In the genomic region with DNA sequence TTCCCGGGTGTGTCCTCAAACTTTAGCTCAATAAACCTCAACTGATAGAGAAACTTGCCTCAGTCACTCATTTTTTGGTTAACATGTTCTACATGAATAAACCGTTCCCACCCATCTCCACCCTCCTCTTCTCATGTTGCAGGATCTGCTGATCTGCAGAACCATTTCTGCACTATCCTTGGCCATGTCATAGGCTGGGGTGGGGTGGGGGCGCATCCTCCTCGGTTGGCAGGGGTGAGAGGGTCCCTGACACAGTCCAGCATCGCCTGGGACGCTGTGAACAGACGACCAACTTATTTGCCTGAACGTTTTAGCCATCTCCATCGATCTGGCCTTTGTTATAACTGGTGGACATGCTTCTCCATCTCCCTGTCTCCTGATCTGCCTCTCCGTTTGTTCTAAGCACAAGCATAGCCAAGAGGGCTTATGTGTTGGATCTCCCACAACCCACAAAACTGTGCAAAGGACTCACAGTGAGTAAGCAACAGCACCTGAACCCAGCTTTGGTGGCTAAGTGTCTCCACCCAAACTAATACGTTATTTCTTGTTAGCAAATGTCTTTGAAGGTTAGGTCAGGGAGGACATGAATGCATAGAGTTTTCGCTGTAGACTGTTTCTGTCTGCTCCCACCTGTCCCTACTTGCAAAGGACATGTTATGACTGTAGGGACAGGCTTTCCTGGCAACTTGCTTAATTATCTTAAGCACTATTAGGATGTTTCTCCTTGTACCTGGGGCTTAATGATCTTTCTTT, we compare ENCODE assay signal across 26 cellular contexts. TPM values are rescaled to one million over a fixed set of nuclear protein-coding genes. Genes with fewer than 3 reads are reported as not detected.
DNase-seq lines count a peak whose midpoint lies in the region; ATAC-seq, FAIRE-seq and TF ChIP-seq lines count a peak whose summit lies in the region.
"Had no signal": no experiment of that assay in that cellular context is flagged by ENCODE, and none has a peak within 500 bp of the region (broad histone marks: within the 10 kb centered on the region; RNA-seq: fewer than 3 reads in every experiment).

No MANE protein-coding gene starts in this region.

- no peaks in the 10 kb centered on the region for H3K36me3 ChIP-seq in H1 (ENCODE audit: control insufficient read depth in 2 of 4, insufficient read depth in 4 of 4, low read length in 3 of 4)
- H3K36me3 ChIP-seq: right lobe of liver had no signal

- no peak for DNase-seq in activated naive CD4-positive, alpha-beta T cell treated with Interleukin-2 at 50 U/mL for 16 hours
- no peak for DNase-seq in activated CD8-positive, alpha-beta T cell treated with anti-CD3 and anti-CD28 coated beads for 36 hours
- DNase-seq in H1 (ENCODE audit: low read depth in 1 of 2, low spot score in 2 of 2): peak in 1 of 2 experiments; percentile 24
- peak in 1 of 2 donors; percentile 47 for DNase-seq in stimulated activated effector memory CD8-positive, alpha-beta T cell treated with anti-CD3 and anti-CD28 coated beads, Interleukin-12 subunit alpha, Interleukin-12 subunit beta, amount 100 ng/mL, for 72 hours (ENCODE audit: low spot score in 2 of 2)
- DNase-seq in C1 segment of cervical spinal cord (lab: John Stamatoyannopoulos, UW): no peak
- DNase-seq in HTR-8/SVneo (ENCODE audit: insufficient read length, low spot score): no peak
- DNase-seq: amygdala; DMS 273 treated with DMSO at 0.1 percent for 48 hours; IMR-90; kidney; NCI-H1092 treated with DMSO at 0.1 percent for 48 hours; NCI-H2029; NCI-H774; right lobe of liver; RPMI8226; stimulated activated CD4-positive, alpha-beta T cell treated with anti-CD3 and anti-CD28 coated beads, Interleukin-12 subunit alpha, Interleukin-12 subunit beta, amount 100 ng/mL, for 4 hours; stimulated activated CD4-positive, alpha-beta T cell treated with anti-CD3 and anti-CD28 coated beads, Interleukin-4, amount 100 ng/mL, for 24 hours; stimulated activated naive CD4-positive, alpha-beta T cell treated with Interleukin-2 at 50 U/mL for 16 hours had no signal

- no peaks in the 10 kb centered on the region for H3K27me3 Mint-ChIP-seq in activated naive CD4-positive, alpha-beta T cell treated with anti-CD3 and anti-CD28 coated beads, Interleukin-2, amount 50 U/mL, for 24 hours
- H3K27me3 Mint-ChIP-seq in activated CD8-positive, alpha-beta T cell treated with anti-CD3 and anti-CD28 coated beads for 36 hours: no peaks in the 10 kb centered on the region

- H3K27me3 ChIP-seq in H1 (replicated peaks in 1 of 4; ENCODE audit: control insufficient read depth in 3 of 4, extremely low read depth in 1 of 4, insufficient read depth in 3 of 4, low read length in 3 of 4): no peaks in the 10 kb centered on the region
- H3K27me3 ChIP-seq: right lobe of liver had no signal

- no peak overlapping the region for H3K18ac ChIP-seq in H1 (ENCODE audit: extremely low read depth, low read length)

- H3K79me2 ChIP-seq in H1 (ENCODE audit: control insufficient read depth in 1 of 2, insufficient read depth in 2 of 2, low read length in 2 of 2): no peaks in the 10 kb centered on the region; a peak in 1 of 4 replicates

- no peak for ATAC-seq in activated CD8-positive, alpha-beta T cell treated with anti-CD3 and anti-CD28 coated beads for 36 hours
- no peak for ATAC-seq in stimulated activated effector memory CD8-positive, alpha-beta T cell treated with anti-CD3 and anti-CD28 coated beads, Interleukin-12 subunit alpha, Interleukin-12 subunit beta, amount 100 ng/mL, for 72 hours
- ATAC-seq: right lobe of liver had no signal

- H4K91ac ChIP-seq in H1 (replicated peaks; ENCODE audit: insufficient read length, low read length): no peak overlapping the region

- no peak for FAIRE-seq in H1 (lab: Jason Lieb, UNC)
- FAIRE-seq in HTR-8/SVneo (lab: Jason Lieb, UNC): no peak
- FAIRE-seq: endometrium, kidney had no signal

- intact Hi-C loops in activated CD8-positive, alpha-beta T cell treated with anti-CD3 and anti-CD28 coated beads for 36 hours (cut with micrococcal nuclease): no loop called here

- no peak overlapping the region for H2AK5ac ChIP-seq in H1 (ENCODE audit: low read depth, low read length)

- H3K23ac ChIP-seq in H1 (ENCODE audit: insufficient read length): no peak overlapping the region

- peaks cover 0 to 2% of the 10 kb centered on the region in 2 experiments for H4K20me1 ChIP-seq in H1 (replicated peaks in 1 of 2; ENCODE audit: control insufficient read depth in 1 of 2, insufficient read depth in 2 of 2, low read length in 2 of 2)

- H4K5ac ChIP-seq in H1 (ENCODE audit: insufficient read length, low read depth, low read length): no peak overlapping the region

- TF ChIP-seq CTCF in activated CD8-positive, alpha-beta T cell treated with anti-CD3 and anti-CD28 coated beads for 36 hours (IDR thresholded peaks at IDR 0.05): no peak
- no peak for TF ChIP-seq CTCF in H1 (IDR thresholded peaks at IDR 0.05; ENCODE audit: control extremely low read depth in 1 of 3, insufficient read depth in 1 of 3, low read depth in 1 of 3, low read length in 3 of 3)

- WGBS in H1 (ENCODE audit: extremely low coverage in 1 of 2, insufficient coverage in 1 of 2, insufficient read length in 1 of 2, insufficient replicate concordance in 2 of 2, low coverage in 1 of 2, low lambda C conversion rate in 2 of 2, missing lambda C conversion rate in 1 of 2), 2 experiments: 97% methylated on average over 12 of the region's 12 CpGs; no CpG with 5 or more reads in 1 of the 2 experiments

- peaks cover 96% of the 10 kb centered on the region for H3K4me1 Mint-ChIP-seq in activated naive CD4-positive, alpha-beta T cell treated with anti-CD3 and anti-CD28 coated beads, Interleukin-2, amount 50 U/mL, for 24 hours
- peaks cover 80% of the 10 kb centered on the region for H3K4me1 Mint-ChIP-seq in activated CD8-positive, alpha-beta T cell treated with anti-CD3 and anti-CD28 coated beads for 36 hours (ENCODE audit: low read depth)
- H3K4me1 Mint-ChIP-seq in stimulated activated effector memory CD8-positive, alpha-beta T cell treated with anti-CD3 and anti-CD28 coated beads, Interleukin-12 subunit alpha, Interleukin-12 subunit beta, amount 100 ng/mL, for 72 hours: peaks cover 79% of the 10 kb centered on the region

- peaks cover 22% of the 10 kb centered on the region for H3K36me3 Mint-ChIP-seq in activated naive CD4-positive, alpha-beta T cell treated with anti-CD3 and anti-CD28 coated beads, Interleukin-2, amount 50 U/mL, for 24 hours
- H3K36me3 Mint-ChIP-seq in activated CD8-positive, alpha-beta T cell treated with anti-CD3 and anti-CD28 coated beads for 36 hours (ENCODE audit: low read depth): peaks cover 53% of the 10 kb centered on the region
- H3K36me3 Mint-ChIP-seq in stimulated activated effector memory CD8-positive, alpha-beta T cell treated with anti-CD3 and anti-CD28 coated beads, Interleukin-12 subunit alpha, Interleukin-12 subunit beta, amount 100 ng/mL, for 72 hours: peaks cover 45% of the 10 kb centered on the region

- no peaks in the 10 kb centered on the region for H3K9me3 ChIP-seq in H1 (ENCODE audit: insufficient read depth in 2 of 2, low read depth in 1 of 2, low read length in 1 of 2)
- H3K9me3 ChIP-seq: right lobe of liver had no signal

- no peak overlapping the region for H3K27ac ChIP-seq in H1 (ENCODE audit: low read depth, low read length)
- H3K27ac ChIP-seq: C4-2B, coronary artery, right lobe of liver, VCaP had no signal

- no peak overlapping the region for H3K14ac ChIP-seq in H1 (ENCODE audit: insufficient read length)

- no peak overlapping the region for H3K4me3 ChIP-seq in H1 (ENCODE audit: extremely low read depth in 1 of 4, insufficient read depth in 2 of 4, low read depth in 3 of 4, low read length in 4 of 4)
- H3K4me3 ChIP-seq: coronary artery, lung, right lobe of liver had no signal

- no peak for TF ChIP-seq POLR2A in H1 (IDR thresholded peaks at IDR 0.05; ENCODE audit: control extremely low read depth in 1 of 2, low read depth in 2 of 2, low read length in 2 of 2)

- CTCF ChIA-PET in activated CD8-positive, alpha-beta T cell treated with anti-CD3 and anti-CD28 coated beads for 36 hours (lab: Charles Lee): interaction anchor here (0.7 to 2.0 kb wide), 4 partner anchors 10 to 146 kb away, joined by 3 to 7 read pairs (median 3); no protein-coding TSS in a partner anchor
- CTCF ChIA-PET in H1 (lab: Charles Lee; ENCODE audit: partially characterized antibody): interaction anchor here (0.9 to 3.2 kb wide), 5 partner anchors 9 to 457 kb away, joined by 3 to 9 read pairs (median 4); no protein-coding TSS in a partner anchor

- no peak overlapping the region for H3K56ac ChIP-seq in H1 (replicated peaks; ENCODE audit: insufficient read length, low read depth, low read length)

- H2BK20ac ChIP-seq in H1 (ENCODE audit: low read length): no peak overlapping the region

- H3K4me2 ChIP-seq in H1 (ENCODE audit: insufficient read depth in 1 of 2, low read depth in 2 of 2, low read length in 2 of 2): no peak overlapping the region

- no peak overlapping the region for H2BK15ac ChIP-seq in H1 (ENCODE audit: low read length)

- no peaks in the 10 kb centered on the region for H3K23me2 ChIP-seq in H1 (ENCODE audit: low read depth, low read length)

- no peak overlapping the region for H2BK12ac ChIP-seq in H1 (ENCODE audit: low read depth, low read length)

- no peak overlapping the region for H3K4ac ChIP-seq in H1 (replicated peaks; ENCODE audit: insufficient read length, low read depth, low read length)

- no peak overlapping the region for H2AFZ ChIP-seq in H1 (ENCODE audit: low read length)

- peaks cover 0 to 5% (median 3%) of the 10 kb centered on the region in 4 experiments; a peak in 2 of 7 replicates for H3K4me1 ChIP-seq in H1 (replicated peaks in 1 of 4; ENCODE audit: control insufficient read depth in 3 of 4, insufficient read depth in 4 of 4, low read length in 3 of 4)
- H3K4me1 ChIP-seq: right lobe of liver had no signal

- peak overlapping the region; percentile 89 for H3K27ac Mint-ChIP-seq in activated naive CD4-positive, alpha-beta T cell treated with anti-CD3 and anti-CD28 coated beads, Interleukin-2, amount 50 U/mL, for 24 hours
- peak overlapping the region; percentile 95 for H3K27ac Mint-ChIP-seq in activated CD8-positive, alpha-beta T cell treated with anti-CD3 and anti-CD28 coated beads for 36 hours
- H3K27ac Mint-ChIP-seq in stimulated activated effector memory CD8-positive, alpha-beta T cell treated with anti-CD3 and anti-CD28 coated beads, Interleukin-12 subunit alpha, Interleukin-12 subunit beta, amount 100 ng/mL, for 72 hours: peak overlapping the region; percentile 93

- peak overlapping the region; percentile 35 for H3K4me3 Mint-ChIP-seq in activated naive CD4-positive, alpha-beta T cell treated with anti-CD3 and anti-CD28 coated beads, Interleukin-2, amount 50 U/mL, for 24 hours
- no peak overlapping the region for H3K4me3 Mint-ChIP-seq in activated CD8-positive, alpha-beta T cell treated with anti-CD3 and anti-CD28 coated beads for 36 hours
- H3K4me3 Mint-ChIP-seq in stimulated activated effector memory CD8-positive, alpha-beta T cell treated with anti-CD3 and anti-CD28 coated beads, Interleukin-12 subunit alpha, Interleukin-12 subunit beta, amount 100 ng/mL, for 72 hours: no peak overlapping the region

- TF ChIP-seq RAD21 in H1 (IDR thresholded peaks at IDR 0.05 in 1 of 2, conservative IDR thresholded peaks at IDR 0.05 in 1 of 2; ENCODE audit: low read depth in 2 of 2, low read length in 2 of 2): no peak

- 0 out of 2 replicates have a peak overlapping the region, but pooled peaks have one; percentile 0 for H4K8ac ChIP-seq in H1 (ENCODE audit: extremely low read depth, insufficient read depth, low read length)

- no peaks in the 10 kb centered on the region; the same call in none of the 2 replicates for H3K79me1 ChIP-seq in H1 (ENCODE audit: low read depth, low read length)

- no peak for TF ChIP-seq EP300 in H1 (IDR thresholded peaks at IDR 0.05; ENCODE audit: borderline replicate concordance in 1 of 2, low read depth in 2 of 2, low read length in 2 of 2)

- POLR2A ChIA-PET in activated CD8-positive, alpha-beta T cell treated with anti-CD3 and anti-CD28 coated beads for 36 hours (lab: Charles Lee): interaction anchor here (0.9 to 2.9 kb wide), 7 partner anchors 8 to 53 kb away, joined by 3 to 12 read pairs (median 3); partner anchors contain the start of gene PRKCQ
- POLR2A ChIA-PET in H1 (lab: Charles Lee; ENCODE audit: partially characterized antibody): no interaction called here

- no peak overlapping the region for H2BK5ac ChIP-seq in H1 (ENCODE audit: low read depth, low read length)

- no peak overlapping the region for H2BK120ac ChIP-seq in H1 (replicated peaks; ENCODE audit: low read depth, low read length)

- no peak overlapping the region for H3K9ac ChIP-seq in H1 (replicated peaks in 1 of 4; ENCODE audit: extremely low read depth in 1 of 4, low read depth in 3 of 4, low read length in 3 of 4)

- H3K9me3 Mint-ChIP-seq in activated naive CD4-positive, alpha-beta T cell treated with anti-CD3 and anti-CD28 coated beads, Interleukin-2, amount 50 U/mL, for 24 hours: no peaks in the 10 kb centered on the region
- H3K9me3 Mint-ChIP-seq in activated CD8-positive, alpha-beta T cell treated with anti-CD3 and anti-CD28 coated beads for 36 hours: peaks cover 3% of the 10 kb centered on the region
- H3K9me3 Mint-ChIP-seq in stimulated activated effector memory CD8-positive, alpha-beta T cell treated with anti-CD3 and anti-CD28 coated beads, Interleukin-12 subunit alpha, Interleukin-12 subunit beta, amount 100 ng/mL, for 72 hours: no peaks in the 10 kb centered on the region
- H3K9me3 Mint-ChIP-seq: activated T-helper 2 cell treated with anti-CD3 and anti-CD28 coated beads, Interferon-gamma antibody, Interleukin-2, Interleukin-4, amounts not matched to agents 10 μg/mL and 5 μg/mL and 100 μg/mL, durations not matched to agents 14 hours and 24 hours and 36 hours had no signal

RNA-seq across cellular contexts. Expression of gene PRKCQ, which starts 51.7 kb away (rescaled TPM):
- total RNA-seq in activated CD8-positive, alpha-beta T cell treated with anti-CD3 and anti-CD28 coated beads for 36 hours: 10 to 100 TPM; 46.3 to 47.1 TPM
- 21.4 and 22.6 TPM in 2 replicates for total RNA-seq in H1 (2021; fragmentation: NEBNext Ultra II Directional; extraction: Animal tissue kit (Norgen Biotek cat#: 25700))
- polyA plus RNA-seq in H1 (2011; rRNA removed): 6.8 and 9.1 TPM in 2 replicates
- polyA plus RNA-seq in H1 (2011; cell fraction: cytosol; rRNA removed): 11.8 TPM
- 12.2 TPM for polyA plus RNA-seq in H1 (2011; cell fraction: nucleus; rRNA removed)
- 13.8 to 17.4 TPM (median 15.2 TPM) in 4 replicates for polyA plus RNA-seq in H1 (2012, experiment 1 of 2)
- 4.0 TPM for polyA plus RNA-seq in H1 (2012, experiment 2 of 2)
- 17.3 TPM for polyA plus RNA-seq in H1 (2013, experiment 1 of 2)
- 16.3 TPM for polyA plus RNA-seq in H1 (2013, experiment 2 of 2)
- polyA minus RNA-seq in H1 (2011; rRNA and poly(A)+ RNA removed): 25.4 and 30.1 TPM in 2 replicates
- polyA minus RNA-seq in H1 (2011; cell fraction: cytosol; rRNA and poly(A)+ RNA removed): 8.9 TPM
- polyA minus RNA-seq in H1 (2011; cell fraction: nucleus; rRNA and poly(A)+ RNA removed): 27.3 TPM
- total RNA-seq: SK-MEL-5 had no signal
